ENCODE assay signal across 27 cellular contexts in the genomic region with DNA sequence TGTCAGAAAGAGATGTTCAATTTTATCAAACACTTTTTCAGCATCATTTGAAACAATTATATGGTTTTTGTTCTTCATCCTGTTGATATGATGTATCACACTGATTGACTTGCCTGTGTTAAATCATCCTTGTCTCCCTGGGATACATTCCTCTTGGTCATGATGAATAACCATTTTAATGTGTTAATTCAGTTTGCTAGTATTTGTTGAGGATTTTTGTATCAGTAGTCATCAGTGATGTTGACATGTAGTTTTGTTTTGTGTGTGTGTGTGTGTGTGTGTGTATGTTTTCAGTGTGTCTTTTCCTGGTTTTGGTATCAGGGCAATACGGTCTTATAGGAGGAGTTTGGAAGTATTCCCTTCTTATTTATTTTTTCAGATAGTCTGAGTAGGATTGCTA.
"Had no signal": no experiment of that assay in that cellular context is flagged by ENCODE, and none has a peak within 500 bp of the region (broad histone marks: within the 10 kb centered on the region; RNA-seq: fewer than 3 reads in every experiment).

No MANE protein-coding gene starts in this region.

- H3K9me3 ChIP-seq: lower lobe of right lung, right lobe of liver, uterus had no signal

- H3K27ac Mint-ChIP-seq: activated naive CD8-positive, alpha-beta T cell; activated T-cell treated with anti-CD3 and anti-CD28 coated beads, Interleukin-2, amount 50 U/mL, for 72 hours; brain; natural killer cell treated with Interleukin-12 subunit alpha and Interleukin-12 subunit beta and Interleukin-15 and Interleukin-18, amount 100 ng/mL, for 72 hours; stimulated activated effector memory CD8-positive, alpha-beta T cell treated with anti-CD3 and anti-CD28 coated beads, Interleukin-12 subunit alpha, Interleukin-12 subunit beta, amount 100 ng/mL, for 72 hours; stimulated activated naive CD8-positive, alpha-beta T cell treated with anti-CD3 and anti-CD28 coated beads, Interleukin-15, Interleukin-2, amounts not matched to agents 100 ng/mL and 50 ng/mL, for 24 hours; type B pancreatic cell had no signal

- H3K27me3 Mint-ChIP-seq: activated naive CD8-positive, alpha-beta T cell; brain; natural killer cell treated with Interleukin-12 subunit alpha and Interleukin-12 subunit beta and Interleukin-15 and Interleukin-18, amount 100 ng/mL, for 72 hours; stimulated activated naive CD8-positive, alpha-beta T cell treated with anti-CD3 and anti-CD28 coated beads, Interleukin-15, Interleukin-2, amounts not matched to agents 100 ng/mL and 50 ng/mL, for 24 hours; type B pancreatic cell had no signal

- H3K36me3 ChIP-seq: heart right ventricle, left lung, lower lobe of right lung, right lobe of liver, uterus had no signal

- ATAC-seq: activated T-cell treated with anti-CD3 and anti-CD28 coated beads, Interleukin-2, amount 50 U/mL, for 72 hours; foreskin keratinocyte; heart right ventricle; left lung; lower lobe of right lung; mucosa of descending colon; natural killer cell treated with Interleukin-12 subunit alpha and Interleukin-12 subunit beta and Interleukin-15 and Interleukin-18, amount 100 ng/mL, for 72 hours; right lobe of liver; stimulated activated effector memory CD8-positive, alpha-beta T cell treated with anti-CD3 and anti-CD28 coated beads, Interleukin-12 subunit alpha, Interleukin-12 subunit beta, amount 100 ng/mL, for 72 hours had no signal

- H3K4me1 ChIP-seq: foreskin keratinocyte, heart right ventricle, left lung, lower lobe of right lung, right lobe of liver, uterus had no signal

- DNase-seq: activated CD4-positive, alpha-beta T cell treated with anti-CD3 and anti-CD28 coated beads for 4 hours; activated CD4-positive, alpha-beta T cell treated with anti-CD3 and anti-CD28 coated beads, Interleukin-2, amount 50 U/mL, for 4 hours; activated naive CD4-positive, alpha-beta T cell treated with Interleukin-2 at 50 U/mL for 16 hours; activated T-cell treated with anti-CD3 and anti-CD28 coated beads for 4 hours; activated T-cell treated with anti-CD3 and anti-CD28 coated beads, Interleukin-2, amount 50 U/mL, for 72 hours; aorta; dorsolateral prefrontal cortex; effector memory CD4-positive, alpha-beta T cell; erythroblast; heart right ventricle; left lung; lower lobe of right lung; mesendoderm; mucosa of descending colon; posterior cingulate gyrus; right lobe of liver; stimulated activated CD4-positive, alpha-beta T cell treated with anti-CD3 and anti-CD28 coated beads, Interleukin-4, amount 100 ng/mL, for 1 hour; uterus had no signal

- H3K4me3 ChIP-seq: coronary artery, dorsolateral prefrontal cortex, heart right ventricle, left lung, lower lobe of right lung, mucosa of descending colon, right lobe of liver, uterus had no signal

- H3K36me3 Mint-ChIP-seq: activated naive CD8-positive, alpha-beta T cell; stimulated activated effector memory CD8-positive, alpha-beta T cell treated with anti-CD3 and anti-CD28 coated beads, Interleukin-12 subunit alpha, Interleukin-12 subunit beta, amount 100 ng/mL, for 72 hours; type B pancreatic cell had no signal

- H3K27ac ChIP-seq: coronary artery, dorsolateral prefrontal cortex, foreskin keratinocyte, heart right ventricle, left lung, lower lobe of right lung, right lobe of liver, uterus, VCaP had no signal

- H3K27me3 ChIP-seq: dorsolateral prefrontal cortex, foreskin keratinocyte, heart right ventricle, left lung, right lobe of liver, uterus had no signal

- H3K4me3 Mint-ChIP-seq: activated naive CD8-positive, alpha-beta T cell; activated T-cell treated with anti-CD3 and anti-CD28 coated beads, Interleukin-2, amount 50 U/mL, for 72 hours; brain; natural killer cell treated with Interleukin-12 subunit alpha and Interleukin-12 subunit beta and Interleukin-15 and Interleukin-18, amount 100 ng/mL, for 72 hours; stimulated activated effector memory CD8-positive, alpha-beta T cell treated with anti-CD3 and anti-CD28 coated beads, Interleukin-12 subunit alpha, Interleukin-12 subunit beta, amount 100 ng/mL, for 72 hours; stimulated activated naive CD8-positive, alpha-beta T cell treated with anti-CD3 and anti-CD28 coated beads, Interleukin-15, Interleukin-2, amounts not matched to agents 100 ng/mL and 50 ng/mL, for 24 hours; type B pancreatic cell had no signal

- H3K4me1 Mint-ChIP-seq: brain; stimulated activated effector memory CD8-positive, alpha-beta T cell treated with anti-CD3 and anti-CD28 coated beads, Interleukin-12 subunit alpha, Interleukin-12 subunit beta, amount 100 ng/mL, for 72 hours had no signal
